In the genomic region with DNA sequence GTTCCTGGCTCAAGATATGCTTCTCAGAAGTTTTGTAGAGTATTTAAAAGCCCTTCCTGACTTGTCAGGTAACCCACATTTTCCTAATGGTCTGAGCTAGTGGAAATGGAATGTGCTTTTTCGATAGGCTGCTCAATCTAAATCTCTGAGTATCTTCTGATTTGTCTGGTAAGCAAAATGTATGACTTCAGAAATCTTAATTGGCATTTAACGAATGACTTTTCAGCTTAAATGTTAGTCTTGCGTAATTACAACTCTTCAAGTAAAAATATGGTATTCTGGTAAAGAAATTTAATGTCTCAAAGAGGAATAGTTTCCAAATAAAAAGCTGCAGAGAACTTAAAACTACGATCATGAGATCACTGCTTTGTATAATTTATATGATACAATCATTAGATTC, we compare ENCODE assay signal across 28 cellular contexts.
"Had no signal": no experiment of that assay in that cellular context is flagged by ENCODE, and none has a peak within 500 bp of the region (broad histone marks: within the 10 kb centered on the region; RNA-seq: fewer than 3 reads in every experiment).

No MANE protein-coding gene starts in this region.

- H3K36me3 ChIP-seq: brain microvascular endothelial cell, esophagus squamous epithelium, gastroesophageal sphincter, WERI-Rb-1 had no signal

- H3K4me1 ChIP-seq: gastroesophageal sphincter had no signal

- H3K27me3 Mint-ChIP-seq: activated B cell treated with CpG ODN at 0.5 μM for 24 hours; central memory CD8-positive, alpha-beta T cell; dendritic cell treated with granulocyte-macrophage colony-stimulating factor and Interleukin-4, amounts not matched to agents 40 ng/mL and 50 ng/mL, for 4 days had no signal

- H3K9me3 Mint-ChIP-seq: activated B cell treated with CpG ODN at 0.5 μM for 24 hours; activated CD8-positive, alpha-beta T cell treated with anti-CD3 and anti-CD28 coated beads for 36 hours; activated T-cell treated with anti-CD3 and anti-CD28 coated beads, Interleukin-2, amount 50 U/mL, for 4 hours; activated T-helper 17 cell treated with anti-CD3 and anti-CD28 coated beads, Interleukin-2, amount 50 U/mL, for 72 hours; central memory CD8-positive, alpha-beta T cell; dendritic cell treated with granulocyte-macrophage colony-stimulating factor and Interleukin-4, amounts not matched to agents 40 ng/mL and 50 ng/mL, for 4 days; endodermal cell; T-helper 2 cell treated with Interferon-gamma antibody and Interleukin-4, amounts not matched to agents 5 μg/mL and 100 μg/mL, for 36 hours had no signal

- H3K27ac ChIP-seq: brain microvascular endothelial cell, coronary artery, dorsolateral prefrontal cortex, esophagus squamous epithelium, gastroesophageal sphincter, WERI-Rb-1 had no signal

- H3K4me3 ChIP-seq: coronary artery, dorsolateral prefrontal cortex, esophagus squamous epithelium, gastroesophageal sphincter had no signal

- FAIRE-seq: bronchial epithelial cell had no signal

- H3K36me3 Mint-ChIP-seq: activated naive CD8-positive, alpha-beta T cell had no signal

- H3K27ac Mint-ChIP-seq: activated B cell treated with CpG ODN at 0.5 μM for 24 hours; activated CD8-positive, alpha-beta T cell treated with anti-CD3 and anti-CD28 coated beads for 36 hours; activated naive CD8-positive, alpha-beta T cell; activated T-helper 17 cell treated with anti-CD3 and anti-CD28 coated beads, Interleukin-2, amount 50 U/mL, for 72 hours; dendritic cell treated with granulocyte-macrophage colony-stimulating factor and Interleukin-4, amounts not matched to agents 40 ng/mL and 50 ng/mL, for 4 days; endodermal cell; T-helper 17 cell; T-helper 2 cell treated with Interferon-gamma antibody and Interleukin-4, amounts not matched to agents 5 μg/mL and 100 μg/mL, for 36 hours had no signal

- H3K4me3 Mint-ChIP-seq: activated B cell treated with CpG ODN at 0.5 μM for 24 hours; activated CD8-positive, alpha-beta T cell treated with anti-CD3 and anti-CD28 coated beads for 36 hours; activated naive CD8-positive, alpha-beta T cell; activated T-cell treated with anti-CD3 and anti-CD28 coated beads, Interleukin-2, amount 50 U/mL, for 4 hours; activated T-helper 17 cell treated with anti-CD3 and anti-CD28 coated beads, Interleukin-2, amount 50 U/mL, for 72 hours; central memory CD8-positive, alpha-beta T cell; dendritic cell treated with granulocyte-macrophage colony-stimulating factor and Interleukin-4, amounts not matched to agents 40 ng/mL and 50 ng/mL, for 4 days; endodermal cell; T-helper 17 cell; T-helper 2 cell treated with Interferon-gamma antibody and Interleukin-4, amounts not matched to agents 5 μg/mL and 100 μg/mL, for 36 hours had no signal

- DNase-seq: activated B cell treated with CpG ODN at 0.5 μM for 24 hours; activated CD4-positive, alpha-beta T cell treated with anti-CD3 and anti-CD28 coated beads for 48 hours; activated CD4-positive, alpha-beta T cell treated with anti-CD3 and anti-CD28 coated beads, Interleukin-2, amount 50 U/mL, for 1 hour; activated CD4-positive, alpha-beta T cell treated with anti-CD3 and anti-CD28 coated beads, Interleukin-2, amount 50 U/mL, for 48 hours; activated CD8-positive, alpha-beta memory T cell treated with anti-CD3 and anti-CD28 coated beads for 24 hours; activated effector memory CD4-positive, alpha-beta T cell treated with Interleukin-2 at 50 U/mL for 16 hours; activated gamma-delta T cell treated with Interleukin-2 at 50 U/mL for 16 hours; activated naive CD4-positive, alpha-beta T cell treated with anti-CD3 and anti-CD28 coated beads, Interleukin-2, amount 50 U/mL, for 16 hours; activated naive CD4-positive, alpha-beta T cell treated with Interleukin-2 at 50 U/mL for 16 hours; activated T-cell treated with anti-CD3 and anti-CD28 coated beads, Interleukin-2, amount 50 U/mL, for 4 hours; dorsolateral prefrontal cortex; effector memory CD4-positive, alpha-beta T cell; esophagus squamous epithelium; T-helper 17 cell; T1000 had no signal

- H3K9me3 ChIP-seq: esophagus squamous epithelium, gastroesophageal sphincter had no signal

- H3K4me1 Mint-ChIP-seq: activated B cell treated with CpG ODN at 0.5 μM for 24 hours; activated T-helper 17 cell treated with anti-CD3 and anti-CD28 coated beads, Interleukin-2, amount 50 U/mL, for 72 hours; central memory CD8-positive, alpha-beta T cell; endodermal cell; T-helper 17 cell had no signal

- ATAC-seq: activated CD4-positive, CD25-positive, alpha-beta regulatory T cell treated with anti-CD3 and anti-CD28 coated beads, Interleukin-2, amount 50 U/mL, for 24 hours; activated CD8-positive, alpha-beta T cell treated with anti-CD3 and anti-CD28 coated beads for 36 hours; activated T-cell treated with anti-CD3 and anti-CD28 coated beads, Interleukin-2, amount 50 U/mL, for 4 hours; activated T-helper 17 cell treated with anti-CD3 and anti-CD28 coated beads, Interleukin-2, amount 50 U/mL, for 72 hours; T-helper 17 cell had no signal

- H3K27me3 ChIP-seq: brain microvascular endothelial cell, dorsolateral prefrontal cortex, esophagus squamous epithelium, gastroesophageal sphincter had no signal
